Comparison of ENCODE assay signal across 27 cellular contexts in genomic region chr7:19284136-19284535, GRCh38.
DNase-seq lines count a peak whose midpoint lies in the region; ATAC-seq and TF ChIP-seq lines count a peak whose summit lies in the region.
"Had no signal": no experiment of that assay in that cellular context is flagged by ENCODE, and none has a peak within 500 bp of the region (broad histone marks: within the 10 kb centered on the region; RNA-seq: fewer than 3 reads in every experiment).

No MANE protein-coding gene starts in this region.

- DNase-seq in GM23248 (peak; percentile 15), LHCN-M2 (ENCODE audit: low read depth) (peak; percentile 47), amniotic epithelial cell (ENCODE audit: low read depth) (peak; percentile 54), iris pigment epithelial cell (ENCODE audit: low read depth) (peak; percentile 50), T-helper 9 cell (no peak), midbrain (lab: John Stamatoyannopoulos, UW) (no peak), omental fat pad (ENCODE audit: low spot score) (no peak), mesenteric fat pad (ENCODE audit: low spot score) (no peak)
- DNase-seq: AML-193; CD4-positive, alpha-beta memory T cell; COR-L47; DMS53; GOT3; Karpas-422; MV-4-11; NCI-H1105; NCI-H146; NCI-H1930; NCI-H2107; NCI-H446; NCI-H526; NCI-H82; NK-92 treated with Interleukin-12 subunit alpha and Interleukin-12 subunit beta, amount 100 ng/mL, for 24 hours; PC-9; Right ventricle myocardium superior had no signal

- H3F3A ChIP-seq in GM23248 (ENCODE audit: insufficient read depth) = peaks cover 19% of the 10 kb centered on the region

- H3K4me1 ChIP-seq in GM23248 (ENCODE audit: insufficient read depth) = peaks cover 25% of the 10 kb centered on the region
- H3K4me1 ChIP-seq: BLaER1 treated with 17β-estradiol and CSF1 and Interleukin-3, amounts not matched to agents 10 nM and 100 nM had no signal

- H3K9ac ChIP-seq in GM23248 = no peak overlapping the region
- H3K9ac ChIP-seq: BLaER1 treated with 17β-estradiol and CSF1 and Interleukin-3, amounts not matched to agents 10 nM and 100 nM had no signal

- no peaks in the 10 kb centered on the region for H3K36me3 ChIP-seq in GM23248 (ENCODE audit: low read depth)
- H3K36me3 ChIP-seq: BLaER1 treated with 17β-estradiol and CSF1 and Interleukin-3, amounts not matched to agents 10 nM and 100 nM had no signal

- ATAC-seq in omental fat pad (ENCODE audit: low FRiP score) = no peak
- ATAC-seq: HCT116 had no signal

- peak overlapping the region; percentile 69 for H3K4me2 ChIP-seq in GM23248 (ENCODE audit: unreplicated experiment)
- H3K4me2 ChIP-seq: BLaER1 treated with 17β-estradiol and CSF1 and Interleukin-3, amounts not matched to agents 10 nM and 100 nM; PC-9 had no signal

- in situ Hi-C loops in GM23248 (cut with MboI) = no loop called here

- 0 out of 2 replicates have a peak overlapping the region, but pooled peaks have one; percentile 20 for H2AFZ ChIP-seq in GM23248
- H2AFZ ChIP-seq: PC-9 had no signal

- no peaks in the 10 kb centered on the region for H3K79me2 ChIP-seq in GM23248 (ENCODE audit: insufficient read depth)

- WGBS in GM23248 (ENCODE audit: low coverage in 1 of 2, low lambda C conversion rate in 2 of 2, missing lambda C conversion rate in 2 of 2), 2 experiments = 65 to 68% methylated on average over 1 of the region's 1 CpG

- H3K27me3 ChIP-seq in GM23248 (replicated peaks; ENCODE audit: insufficient read depth) = no peaks in the 10 kb centered on the region
- H3K27me3 ChIP-seq: BLaER1 treated with 17β-estradiol and CSF1 and Interleukin-3, amounts not matched to agents 10 nM and 100 nM had no signal

- no peak overlapping the region for H3K4me3 ChIP-seq in GM23248
- H3K4me3 ChIP-seq: BLaER1 treated with 17β-estradiol and CSF1 and Interleukin-3, amounts not matched to agents 10 nM and 100 nM; PC-9 had no signal

- no peaks in the 10 kb centered on the region for H3K9me3 ChIP-seq in GM23248 (ENCODE audit: low read depth)

- peak overlapping the region; percentile 25 for H3K27ac ChIP-seq in GM23248
- H3K27ac ChIP-seq: BLaER1 treated with 17β-estradiol and CSF1 and Interleukin-3, amounts not matched to agents 10 nM and 100 nM; PC-9 had no signal

- no peaks in the 10 kb centered on the region for H3K9me2 ChIP-seq in GM23248 (ENCODE audit: insufficient read depth)

- no peak for TF ChIP-seq CTCF in omental fat pad (IDR thresholded peaks at IDR 0.05)

- H4K20me1 ChIP-seq in GM23248 (ENCODE audit: insufficient read depth) = no peaks in the 10 kb centered on the region
- H4K20me1 ChIP-seq: BLaER1 treated with 17β-estradiol and CSF1 and Interleukin-3, amounts not matched to agents 10 nM and 100 nM had no signal

Comparison
In these comparisons a context has a peak if more than half of its experiments do, and no peak if none do; other contexts are left out.
1. DNase-seq: peak in GM23248 (single experiment), LHCN-M2 (single experiment), amniotic epithelial cell (single experiment) and iris pigment epithelial cell (single experiment); none in T-helper 9 cell (single experiment), midbrain (single experiment), omental fat pad (single experiment) and mesenteric fat pad (single experiment).